Comparison of ENCODE assay signal across 29 cellular contexts in genomic region chr1:228552596-228553176, GRCh38.
"Had no signal": no experiment of that assay in that cellular context is flagged by ENCODE, and none has a peak within 500 bp of the region (broad histone marks: within the 10 kb centered on the region; RNA-seq: fewer than 3 reads in every experiment).

No MANE protein-coding gene starts in this region.

- H3K36me3 ChIP-seq: left ventricle myocardium inferior, pancreas, prostate gland, sigmoid colon, thoracic aorta, tibial artery, vagina had no signal

- DNase-seq: head of caudate nucleus; hippocampal formation; left ventricle myocardium inferior; mesendoderm; naive thymus-derived CD8-positive, alpha-beta T cell; nucleus accumbens; posterior cingulate gyrus; retina; right cardiac atrium; sigmoid colon; stimulated activated CD4-positive, alpha-beta T cell treated with anti-CD3 and anti-CD28 coated beads, Interleukin-1b, Interleukin-23, amount 100 ng/mL, for 48 hours; stimulated activated CD4-positive, alpha-beta T cell treated with anti-CD3 and anti-CD28 coated beads, Interleukin-2, amount 100 ng/mL, for 48 hours; stimulated activated CD4-positive, alpha-beta T cell treated with anti-CD3 and anti-CD28 coated beads, Interleukin-4, amount 100 ng/mL, for 4 hours; stimulated activated CD8-positive, alpha-beta memory T cell treated with anti-CD3 and anti-CD28 coated beads, Interleukin-4, amount 100 ng/mL, for 48 hours; stimulated activated naive CD4-positive, alpha-beta T cell treated with Interleukin-2 at 50 U/mL for 16 hours; stimulated activated naive CD8-positive, alpha-beta T cell treated with anti-CD3 and anti-CD28 coated beads, Interleukin-15, amount 100 ng/mL, for 72 hours had no signal

- H3K9me3 ChIP-seq: pancreas, prostate gland, thoracic aorta, vagina had no signal

- H3K27me3 Mint-ChIP-seq: stimulated activated memory B cell treated with anti-CD40 and anti-IgM and Interleukin-4, amounts not matched to agents 10 μg/mL and 1 μg/mL and 100 μg/mL, for 72 hours had no signal

- H3K27ac ChIP-seq: left ventricle myocardium inferior, pancreas, prostate gland, sigmoid colon, thoracic aorta, tibial artery, vagina had no signal

- H3K4me1 ChIP-seq: left ventricle myocardium inferior, pancreas, prostate gland, sigmoid colon, tibial artery, vagina had no signal

- H3K9me3 Mint-ChIP-seq: neural crest cell had no signal

- H3K4me3 Mint-ChIP-seq: mesothelial cell of epicardium; naive thymus-derived CD8-positive, alpha-beta T cell; nephron; neural crest cell; stimulated activated memory B cell treated with anti-CD40 and anti-IgM and Interleukin-4, amounts not matched to agents 10 μg/mL and 1 μg/mL and 100 μg/mL, for 72 hours; stimulated activated naive CD8-positive, alpha-beta T cell treated with anti-CD3 and anti-CD28 coated beads, Interleukin-15, amount 100 ng/mL, for 72 hours; type B pancreatic cell had no signal

- H3K4me1 Mint-ChIP-seq: mesothelial cell of epicardium; naive thymus-derived CD8-positive, alpha-beta T cell; nephron; neural crest cell; stimulated activated memory B cell treated with anti-CD40 and anti-IgM and Interleukin-4, amounts not matched to agents 10 μg/mL and 1 μg/mL and 100 μg/mL, for 72 hours; stimulated activated naive CD8-positive, alpha-beta T cell treated with anti-CD3 and anti-CD28 coated beads, Interleukin-15, amount 100 ng/mL, for 72 hours had no signal

- H3K4me2 ChIP-seq: smooth muscle cell had no signal

- H3K27ac Mint-ChIP-seq: mesothelial cell of epicardium; naive thymus-derived CD8-positive, alpha-beta T cell; nephron; stimulated activated memory B cell treated with anti-CD40 and anti-IgM and Interleukin-4, amounts not matched to agents 10 μg/mL and 1 μg/mL and 100 μg/mL, for 72 hours; stimulated activated naive CD8-positive, alpha-beta T cell treated with anti-CD3 and anti-CD28 coated beads, Interleukin-15, amount 100 ng/mL, for 72 hours; type B pancreatic cell had no signal

- H3K36me3 Mint-ChIP-seq: mesothelial cell of epicardium; stimulated activated memory B cell treated with anti-CD40 and anti-IgM and Interleukin-4, amounts not matched to agents 10 μg/mL and 1 μg/mL and 100 μg/mL, for 72 hours; type B pancreatic cell had no signal

- H3K27me3 ChIP-seq: pancreas, vagina had no signal

- H3K4me3 ChIP-seq: left ventricle myocardium inferior, lung, pancreas, prostate gland, sigmoid colon, smooth muscle cell, thoracic aorta, tibial artery, vagina had no signal

- ATAC-seq: naive thymus-derived CD8-positive, alpha-beta T cell; pancreas; right cardiac atrium; stimulated activated memory B cell treated with anti-CD40 and anti-IgM and Interleukin-4, amounts not matched to agents 10 μg/mL and 1 μg/mL and 100 μg/mL, for 72 hours; stimulated activated naive CD8-positive, alpha-beta T cell treated with anti-CD3 and anti-CD28 coated beads, Interleukin-15, amount 100 ng/mL, for 72 hours had no signal

- FAIRE-seq: keratinocyte, pancreas had no signal
